Comparison of ENCODE assay signal across 1 cellular context in the genomic region with DNA sequence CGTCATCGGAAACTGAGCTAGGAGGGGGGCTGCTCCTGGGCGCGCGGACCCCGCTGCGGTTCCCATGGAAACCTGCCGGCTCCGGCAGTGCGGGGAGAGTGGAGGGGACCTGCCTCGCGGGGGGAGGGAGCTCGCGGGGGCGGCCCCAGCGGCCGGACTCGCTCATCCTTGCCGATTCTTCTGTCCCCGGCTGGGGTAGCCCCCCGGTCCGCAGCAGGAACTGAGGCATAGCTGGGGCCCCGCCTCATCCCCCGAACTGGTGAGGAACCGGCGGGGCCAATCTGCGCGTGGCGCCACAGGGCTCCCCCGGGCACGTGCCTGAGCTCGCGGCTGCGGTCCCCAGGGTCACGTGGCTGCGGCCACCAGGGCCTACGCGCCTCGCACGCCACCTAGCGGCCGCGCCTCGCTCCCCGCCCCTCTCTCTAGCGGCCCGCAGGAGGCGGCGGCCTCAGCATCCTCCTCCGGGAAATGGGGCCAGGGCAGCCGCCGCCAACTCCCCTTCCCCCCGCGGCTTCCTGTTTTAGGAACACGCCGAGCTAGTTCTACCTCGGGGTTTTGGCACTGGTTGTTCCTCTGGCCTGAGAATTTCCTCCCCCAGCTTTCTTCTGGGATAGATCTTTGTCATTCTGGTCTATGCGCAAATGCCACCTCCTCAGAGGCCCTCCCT.
A peak's percentile ranks its signal among the peaks of the same experiment; 100 is the strongest.
TF ChIP-seq lines count a peak whose summit lies in the region.

No MANE protein-coding gene starts in this region.

TF ChIP-seq in HepG2, 621 proteins besides CTCF, POLR2A, EP300 and RAD21 (continued from another document and continues in another):
- TF ChIP-seq SNAPC4 (CRISPR knock-in tag; IDR thresholded peaks at IDR 0.05), result no peak
- TF ChIP-seq, protein P1, sequence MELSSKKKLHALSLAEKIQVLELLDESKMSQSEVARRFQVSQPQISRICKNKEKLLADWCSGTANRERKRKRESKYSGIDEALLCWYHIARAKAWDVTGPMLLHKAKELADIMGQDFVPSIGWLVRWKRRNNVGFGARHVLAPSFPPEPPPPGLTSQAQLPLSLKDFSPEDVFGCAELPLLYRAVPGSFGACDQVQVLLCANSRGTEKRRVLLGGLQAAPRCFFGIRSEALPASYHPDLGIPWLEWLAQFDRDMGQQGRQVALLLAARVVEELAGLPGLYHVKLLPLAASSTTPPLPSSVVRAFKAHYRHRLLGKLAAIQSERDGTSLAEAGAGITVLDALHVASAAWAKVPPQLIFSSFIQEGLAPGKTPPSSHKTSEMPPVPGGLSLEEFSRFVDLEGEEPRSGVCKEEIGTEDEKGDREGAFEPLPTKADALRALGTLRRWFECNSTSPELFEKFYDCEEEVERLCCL (CRISPR knock-in tag; IDR thresholded peaks at IDR 0.05; ENCODE audit: borderline replicate concordance), result no peak
- no peak for TF ChIP-seq SATB2 (CRISPR knock-in tag; IDR thresholded peaks at IDR 0.05)
- TF ChIP-seq, protein P2, sequence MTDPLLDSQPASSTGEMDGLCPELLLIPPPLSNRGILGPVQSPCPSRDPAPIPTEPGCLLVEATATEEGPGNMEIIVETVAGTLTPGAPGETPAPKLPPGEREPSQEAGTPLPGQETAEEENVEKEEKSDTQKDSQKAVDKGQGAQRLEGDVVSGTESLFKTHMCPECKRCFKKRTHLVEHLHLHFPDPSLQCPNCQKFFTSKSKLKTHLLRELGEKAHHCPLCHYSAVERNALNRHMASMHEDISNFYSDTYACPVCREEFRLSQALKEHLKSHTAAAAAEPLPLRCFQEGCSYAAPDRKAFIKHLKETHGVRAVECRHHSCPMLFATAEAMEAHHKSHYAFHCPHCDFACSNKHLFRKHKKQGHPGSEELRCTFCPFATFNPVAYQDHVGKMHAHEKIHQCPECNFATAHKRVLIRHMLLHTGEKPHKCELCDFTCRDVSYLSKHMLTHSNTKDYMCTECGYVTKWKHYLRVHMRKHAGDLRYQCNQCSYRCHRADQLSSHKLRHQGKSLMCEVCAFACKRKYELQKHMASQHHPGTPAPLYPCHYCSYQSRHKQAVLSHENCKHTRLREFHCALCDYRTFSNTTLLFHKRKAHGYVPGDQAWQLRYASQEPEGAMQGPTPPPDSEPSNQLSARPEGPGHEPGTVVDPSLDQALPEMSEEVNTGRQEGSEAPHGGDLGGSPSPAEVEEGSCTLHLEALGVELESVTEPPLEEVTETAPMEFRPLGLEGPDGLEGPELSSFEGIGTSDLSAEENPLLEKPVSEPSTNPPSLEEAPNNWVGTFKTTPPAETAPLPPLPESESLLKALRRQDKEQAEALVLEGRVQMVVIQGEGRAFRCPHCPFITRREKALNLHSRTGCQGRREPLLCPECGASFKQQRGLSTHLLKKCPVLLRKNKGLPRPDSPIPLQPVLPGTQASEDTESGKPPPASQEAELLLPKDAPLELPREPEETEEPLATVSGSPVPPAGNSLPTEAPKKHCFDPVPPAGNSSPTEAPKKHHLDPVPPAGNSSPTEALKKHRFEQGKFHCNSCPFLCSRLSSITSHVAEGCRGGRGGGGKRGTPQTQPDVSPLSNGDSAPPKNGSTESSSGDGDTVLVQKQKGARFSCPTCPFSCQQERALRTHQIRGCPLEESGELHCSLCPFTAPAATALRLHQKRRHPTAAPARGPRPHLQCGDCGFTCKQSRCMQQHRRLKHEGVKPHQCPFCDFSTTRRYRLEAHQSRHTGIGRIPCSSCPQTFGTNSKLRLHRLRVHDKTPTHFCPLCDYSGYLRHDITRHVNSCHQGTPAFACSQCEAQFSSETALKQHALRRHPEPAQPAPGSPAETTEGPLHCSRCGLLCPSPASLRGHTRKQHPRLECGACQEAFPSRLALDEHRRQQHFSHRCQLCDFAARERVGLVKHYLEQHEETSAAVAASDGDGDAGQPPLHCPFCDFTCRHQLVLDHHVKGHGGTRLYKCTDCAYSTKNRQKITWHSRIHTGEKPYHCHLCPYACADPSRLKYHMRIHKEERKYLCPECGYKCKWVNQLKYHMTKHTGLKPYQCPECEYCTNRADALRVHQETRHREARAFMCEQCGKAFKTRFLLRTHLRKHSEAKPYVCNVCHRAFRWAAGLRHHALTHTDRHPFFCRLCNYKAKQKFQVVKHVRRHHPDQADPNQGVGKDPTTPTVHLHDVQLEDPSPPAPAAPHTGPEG (CRISPR knock-in tag; IDR thresholded peaks at IDR 0.05), result peak; percentile 70; the same call in 1 of the 2 replicates
- TF ChIP-seq BRD4 (CRISPR knock-in tag; IDR thresholded peaks at IDR 0.05), result no peak; the same call in 1 of the 2 replicates
- TF ChIP-seq MLXIP (CRISPR knock-in tag; IDR thresholded peaks at IDR 0.05; ENCODE audit: borderline replicate concordance), result 0 out of 2 replicates have a peak, but pooled peaks have one; percentile 48
- TF ChIP-seq, protein P3, sequence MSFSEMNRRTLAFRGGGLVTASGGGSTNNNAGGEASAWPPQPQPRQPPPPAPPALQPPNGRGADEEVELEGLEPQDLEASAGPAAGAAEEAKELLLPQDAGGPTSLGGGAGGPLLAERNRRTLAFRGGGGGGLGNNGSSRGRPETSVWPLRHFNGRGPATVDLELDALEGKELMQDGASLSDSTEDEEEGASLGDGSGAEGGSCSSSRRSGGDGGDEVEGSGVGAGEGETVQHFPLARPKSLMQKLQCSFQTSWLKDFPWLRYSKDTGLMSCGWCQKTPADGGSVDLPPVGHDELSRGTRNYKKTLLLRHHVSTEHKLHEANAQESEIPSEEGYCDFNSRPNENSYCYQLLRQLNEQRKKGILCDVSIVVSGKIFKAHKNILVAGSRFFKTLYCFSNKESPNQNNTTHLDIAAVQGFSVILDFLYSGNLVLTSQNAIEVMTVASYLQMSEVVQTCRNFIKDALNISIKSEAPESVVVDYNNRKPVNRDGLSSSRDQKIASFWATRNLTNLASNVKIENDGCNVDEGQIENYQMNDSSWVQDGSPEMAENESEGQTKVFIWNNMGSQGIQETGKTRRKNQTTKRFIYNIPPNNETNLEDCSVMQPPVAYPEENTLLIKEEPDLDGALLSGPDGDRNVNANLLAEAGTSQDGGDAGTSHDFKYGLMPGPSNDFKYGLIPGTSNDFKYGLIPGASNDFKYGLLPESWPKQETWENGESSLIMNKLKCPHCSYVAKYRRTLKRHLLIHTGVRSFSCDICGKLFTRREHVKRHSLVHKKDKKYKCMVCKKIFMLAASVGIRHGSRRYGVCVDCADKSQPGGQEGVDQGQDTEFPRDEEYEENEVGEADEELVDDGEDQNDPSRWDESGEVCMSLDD (CRISPR knock-in tag; IDR thresholded peaks at IDR 0.05; ENCODE audit: borderline replicate concordance), result peak; percentile 68; the same call in 1 of the 2 replicates
- TF ChIP-seq TEAD2 (CRISPR knock-in tag; IDR thresholded peaks at IDR 0.05), result 0 out of 2 replicates have a peak, but pooled peaks have one; percentile 54
- TF ChIP-seq KLF9 (CRISPR knock-in tag; IDR thresholded peaks at IDR 0.05; ENCODE audit: low read depth), result peak; percentile 58; the same call in 1 of the 2 replicates
- TF ChIP-seq ZBTB38 (CRISPR knock-in tag; IDR thresholded peaks at IDR 0.05), result peak; percentile 73; the same call in 1 of the 2 replicates
- TF ChIP-seq, protein P4, sequence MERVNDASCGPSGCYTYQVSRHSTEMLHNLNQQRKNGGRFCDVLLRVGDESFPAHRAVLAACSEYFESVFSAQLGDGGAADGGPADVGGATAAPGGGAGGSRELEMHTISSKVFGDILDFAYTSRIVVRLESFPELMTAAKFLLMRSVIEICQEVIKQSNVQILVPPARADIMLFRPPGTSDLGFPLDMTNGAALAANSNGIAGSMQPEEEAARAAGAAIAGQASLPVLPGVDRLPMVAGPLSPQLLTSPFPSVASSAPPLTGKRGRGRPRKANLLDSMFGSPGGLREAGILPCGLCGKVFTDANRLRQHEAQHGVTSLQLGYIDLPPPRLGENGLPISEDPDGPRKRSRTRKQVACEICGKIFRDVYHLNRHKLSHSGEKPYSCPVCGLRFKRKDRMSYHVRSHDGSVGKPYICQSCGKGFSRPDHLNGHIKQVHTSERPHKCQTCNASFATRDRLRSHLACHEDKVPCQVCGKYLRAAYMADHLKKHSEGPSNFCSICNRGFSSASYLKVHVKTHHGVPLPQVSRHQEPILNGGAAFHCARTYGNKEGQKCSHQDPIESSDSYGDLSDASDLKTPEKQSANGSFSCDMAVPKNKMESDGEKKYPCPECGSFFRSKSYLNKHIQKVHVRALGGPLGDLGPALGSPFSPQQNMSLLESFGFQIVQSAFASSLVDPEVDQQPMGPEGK (CRISPR knock-in tag; IDR thresholded peaks at IDR 0.05), result peak; percentile 63
- TF ChIP-seq PREB (CRISPR knock-in tag; IDR thresholded peaks at IDR 0.05), result 0 out of 2 replicates have a peak, but pooled peaks have one; percentile 66
- TF ChIP-seq ISL2 (CRISPR knock-in tag; IDR thresholded peaks at IDR 0.05), result peak; percentile 69
- no peak for TF ChIP-seq ZNF180 (CRISPR knock-in tag; IDR thresholded peaks at IDR 0.05; ENCODE audit: borderline replicate concordance, low read depth)
- TF ChIP-seq ZNF441 (CRISPR knock-in tag; IDR thresholded peaks at IDR 0.05; ENCODE audit: borderline replicate concordance), result no peak
- TF ChIP-seq KLF12 (CRISPR knock-in tag; IDR thresholded peaks at IDR 0.05; ENCODE audit: borderline replicate concordance), result peak; percentile 86
- no peak for TF ChIP-seq FOXO4 (CRISPR knock-in tag; conservative IDR thresholded peaks at IDR 0.05)
- no peak for TF ChIP-seq PRPF4 (IDR thresholded peaks at IDR 0.05; ENCODE audit: low read depth, low read length, poor library complexity, severe bottlenecking)
- peak; percentile 91; the same call in 1 of the 2 replicates for TF ChIP-seq EEA1 (CRISPR knock-in tag; IDR thresholded peaks at IDR 0.05; ENCODE audit: borderline replicate concordance)
- TF ChIP-seq ZNF33A (CRISPR knock-in tag; IDR thresholded peaks at IDR 0.05; ENCODE audit: borderline replicate concordance), result no peak
- TF ChIP-seq ZNF746 (CRISPR knock-in tag; IDR thresholded peaks at IDR 0.05), result 0 out of 2 replicates have a peak, but pooled peaks have one; percentile 38
- peak; percentile 74 for TF ChIP-seq ATF7-NPFF (CRISPR knock-in tag; IDR thresholded peaks at IDR 0.05; ENCODE audit: low read depth)
- no peak for TF ChIP-seq SNRNP70 (IDR thresholded peaks at IDR 0.05; ENCODE audit: low read depth, low read length)
